In genomic region chr2:74816540-74817331, GRCh38 we compare ENCODE assay signal across 9 cellular contexts. TPM values are rescaled to one million over a fixed set of nuclear protein-coding genes. Genes with fewer than 3 reads are reported as not detected.
A peak's percentile ranks its signal among the peaks of the same experiment; 100 is the strongest.
DNase-seq lines count a peak whose midpoint lies in the region; ATAC-seq and TF ChIP-seq lines count a peak whose summit lies in the region.
"Had no signal": no experiment of that assay in that cellular context is flagged by ENCODE, and none has a peak within 500 bp of the region (broad histone marks: within the 10 kb centered on the region; RNA-seq: fewer than 3 reads in every experiment).

No MANE protein-coding gene starts in this region.

- H3K36me3 ChIP-seq in BLaER1 (no peaks in the 10 kb centered on the region), right lobe of liver (no peaks in the 10 kb centered on the region)
- H3K36me3 ChIP-seq: thoracic aorta had no signal

- H3K4me2 ChIP-seq in BLaER1, result peak overlapping the region; percentile 73

- H4K20me1 ChIP-seq in BLaER1, result no peaks in the 10 kb centered on the region

- TF ChIP-seq POLR2A in right lobe of liver (IDR thresholded peaks at IDR 0.05) (no peak), erythroblast (IDR thresholded peaks at IDR 0.05; ENCODE audit: low read length) (no peak)

- H3K4me3 ChIP-seq in BLaER1, result no peak overlapping the region
- H3K4me3 ChIP-seq in right lobe of liver, result no peak overlapping the region
- H3K4me3 ChIP-seq: thoracic aorta had no signal

- ATAC-seq in HG03354 (IDR thresholded peaks at IDR 0.05; ENCODE audit: poor library complexity, severe bottlenecking, unreplicated experiment) (peak; percentile 59), right lobe of liver (peak; percentile 22 to 46 (median 25)), HG03469 (IDR thresholded peaks at IDR 0.05; ENCODE audit: unreplicated experiment) (no peak)

- no peaks in the 10 kb centered on the region for H3K27me3 ChIP-seq in BLaER1
- H3K27me3 ChIP-seq in right lobe of liver, result no peaks in the 10 kb centered on the region

- H3K27ac ChIP-seq in BLaER1 (peak overlapping the region; percentile 70), right lobe of liver (peak overlapping the region in 2 of 3 donors; percentile 18 to 55)
- H3K27ac ChIP-seq: thoracic aorta had no signal

- DNase-seq in OCI-M2 (lab: John Stamatoyannopoulos, UW; ENCODE audit: unreplicated experiment) (peak; percentile 42), right lobe of liver (no peak), erythroblast (lab: John Stamatoyannopoulos, UW) (no peak), GM10266 (ENCODE audit: extremely low spot score) (no peak), T-helper 9 cell (no peak)

- H3K4me1 ChIP-seq in BLaER1 (peaks cover 29% of the 10 kb centered on the region), right lobe of liver (no peaks in the 10 kb centered on the region)

- H3K9me3 ChIP-seq in BLaER1 (no peaks in the 10 kb centered on the region), right lobe of liver (no peaks in the 10 kb centered on the region)
- H3K9me3 ChIP-seq: thoracic aorta had no signal

- TF ChIP-seq CTCF in right lobe of liver (IDR thresholded peaks at IDR 0.05) (no peak), GM10266 (IDR thresholded peaks at IDR 0.05; ENCODE audit: control insufficient read depth, insufficient read depth, low read depth, missing control alignments) (no peak)

- H3K9ac ChIP-seq in BLaER1, result peak overlapping the region; percentile 55; the same call in 1 of the 2 replicates

- intact Hi-C loops in right lobe of liver (cut with DNase I), result no loop called here

- WGBS in right lobe of liver (ENCODE audit: insufficient coverage, low coverage, low lambda C conversion rate, missing lambda C conversion rate), result 18% methylated on average over 6 of the region's 7 CpGs

RNA-seq across cellular contexts. Expression of gene HK2, which starts 17.2 kb away (rescaled TPM):
- 10 to 100 TPM in 1 of 6 experiments, 1 to 10 TPM in 1, under 1 TPM in 4; 0.48 to 23.0 (median 0.87) TPM for total RNA-seq in right lobe of liver
